Comparison of ENCODE assay signal across 20 cellular contexts in genomic region chr10:25999295-25999981, GRCh38.
DNase-seq lines count a peak whose midpoint lies in the region; ATAC-seq and TF ChIP-seq lines count a peak whose summit lies in the region.
"Had no signal": no experiment of that assay in that cellular context is flagged by ENCODE, and none has a peak within 500 bp of the region (broad histone marks: within the 10 kb centered on the region; RNA-seq: fewer than 3 reads in every experiment).

No MANE protein-coding gene starts in this region.

- no peaks in the 10 kb centered on the region for H3K79me2 ChIP-seq in KMS-11 (ENCODE audit: insufficient read depth, low read depth)

- H3K4me2 ChIP-seq in BLaER1 treated with 17β-estradiol and CSF1 and Interleukin-3, amounts not matched to agents 10 nM and 100 nM = peak overlapping the region in 6 of 11 experiments; percentile 0 to 30 (median 15); a peak in 7 of 22 replicates
- peak overlapping the region; percentile 53 for H3K4me2 ChIP-seq in KMS-11
- H3K4me2 ChIP-seq: GM23338 had no signal

- H2AFZ ChIP-seq in KMS-11 (ENCODE audit: low read depth) = no peak overlapping the region
- H2AFZ ChIP-seq: GM23338 had no signal

- H3K4me1 ChIP-seq in BLaER1 treated with 17β-estradiol and CSF1 and Interleukin-3, amounts not matched to agents 10 nM and 100 nM = peaks cover 0 to 23% (median 16%) of the 10 kb centered on the region in 10 experiments; a peak in 16 of 20 replicates
- H3K4me1 ChIP-seq in KMS-11 (ENCODE audit: low read depth, poor library complexity, severe bottlenecking) = peaks cover 26% of the 10 kb centered on the region
- H3K4me1 ChIP-seq: SJSA1 had no signal

- H3K36me3 ChIP-seq in BLaER1 treated with 17β-estradiol and CSF1 and Interleukin-3, amounts not matched to agents 10 nM and 100 nM = no peaks in the 10 kb centered on the region
- H3K36me3 ChIP-seq in KMS-11 (ENCODE audit: insufficient read depth) = no peaks in the 10 kb centered on the region
- H3K36me3 ChIP-seq: MG63, SJSA1 had no signal

- no peaks in the 10 kb centered on the region for H3K27me3 ChIP-seq in BLaER1 treated with 17β-estradiol and CSF1 and Interleukin-3, amounts not matched to agents 10 nM and 100 nM
- H3K27me3 ChIP-seq in KMS-11 (ENCODE audit: insufficient read depth, low read depth) = no peaks in the 10 kb centered on the region
- H3K27me3 ChIP-seq: MG63, SJSA1 had no signal

- ATAC-seq in HG02870 (IDR thresholded peaks at IDR 0.05; ENCODE audit: unreplicated experiment) = peak; percentile 69

- peak; percentile 66 for DNase-seq in putamen (ENCODE audit: low spot score)
- DNase-seq in medulla oblongata (ENCODE audit: extremely low spot score) = no peak
- no peak for DNase-seq in stimulated activated CD4-positive, alpha-beta T cell treated with anti-CD3 and anti-CD28 coated beads, Interleukin-4, amount 100 ng/mL, for 4 hours
- DNase-seq in OCI-M1 (lab: John Stamatoyannopoulos, UW) = no peak
- DNase-seq: CD4-positive, alpha-beta T cell; H9; KBM-7; MG63; NCI-H1105 treated with DMSO at 0.1 percent for 48 hours; NCI-H2029; NCI-H446 treated with DMSO at 0.1 percent for 48 hours; NCI-H526; NCI-H82; Right ventricle myocardium superior; RPMI8226 had no signal

- TF ChIP-seq CTCF in KMS-11 (conservative IDR thresholded peaks at IDR 0.05; ENCODE audit: low read depth, low read length) = no peak

- H3K9me3 ChIP-seq in BLaER1 treated with 17β-estradiol and CSF1 and Interleukin-3, amounts not matched to agents 10 nM and 100 nM (replicated peaks in 1 of 11) = peaks cover 0 to 4% (median 0%) of the 10 kb centered on the region in 11 experiments; a peak in 3 of 22 replicates
- H3K9me3 ChIP-seq: MG63, SJSA1 had no signal

- no peak overlapping the region for H3K27ac ChIP-seq in BLaER1 treated with 17β-estradiol and CSF1 and Interleukin-3, amounts not matched to agents 10 nM and 100 nM
- H3K27ac ChIP-seq in KMS-11 = no peak overlapping the region
- H3K27ac ChIP-seq: SJSA1 had no signal

- no peak overlapping the region for H3K9ac ChIP-seq in BLaER1 treated with 17β-estradiol and CSF1 and Interleukin-3, amounts not matched to agents 10 nM and 100 nM
- H3K9ac ChIP-seq in KMS-11 = no peak overlapping the region

- H4K20me1 ChIP-seq in BLaER1 treated with 17β-estradiol and CSF1 and Interleukin-3, amounts not matched to agents 10 nM and 100 nM = no peaks in the 10 kb centered on the region
- H4K20me1 ChIP-seq in KMS-11 (ENCODE audit: insufficient read depth) = no peaks in the 10 kb centered on the region

- H3K4me3 ChIP-seq in BLaER1 treated with 17β-estradiol and CSF1 and Interleukin-3, amounts not matched to agents 10 nM and 100 nM = no peak overlapping the region
- H3K4me3 ChIP-seq in KMS-11 (IDR thresholded peaks at IDR 0.05; ENCODE audit: insufficient read depth, low read depth, low read length) = no peak overlapping the region
- H3K4me3 ChIP-seq: GM23338, MG63, SJSA1 had no signal
